Comparison of ENCODE assay signal across 14 cellular contexts in the genomic region with DNA sequence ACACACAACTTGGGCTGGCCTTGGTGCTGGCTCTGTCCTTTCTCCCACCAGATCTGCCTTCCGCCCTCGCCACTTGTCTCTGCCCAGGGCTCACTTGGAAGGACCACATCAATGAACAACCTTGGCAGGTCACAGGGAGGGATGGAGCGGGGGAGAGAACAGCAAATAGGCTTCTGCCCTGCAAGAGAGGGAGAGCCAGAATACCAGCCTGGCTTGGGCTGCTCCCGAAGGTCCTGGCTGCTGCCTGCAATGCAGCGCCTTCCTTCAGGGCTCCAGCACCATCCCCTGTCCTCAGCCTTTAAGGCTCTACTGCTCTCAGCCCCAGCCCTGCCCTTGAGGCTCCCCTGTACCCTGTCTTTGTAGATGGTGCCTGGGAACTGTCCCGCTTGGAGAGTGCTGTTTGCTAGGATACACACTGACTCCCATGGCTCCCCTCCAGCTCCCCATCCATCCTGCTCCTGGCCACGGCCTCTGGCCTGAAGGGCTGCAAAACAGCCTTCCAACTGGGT. TPM values are rescaled to one million over a fixed set of nuclear protein-coding genes. Genes with fewer than 3 reads are reported as not detected.
DNase-seq lines count a peak whose midpoint lies in the region; ATAC-seq and TF ChIP-seq lines count a peak whose summit lies in the region.
"Had no signal": no experiment of that assay in that cellular context is flagged by ENCODE, and none has a peak within 500 bp of the region (broad histone marks: within the 10 kb centered on the region; RNA-seq: fewer than 3 reads in every experiment).

No MANE protein-coding gene starts in this region.

- H2BK12ac ChIP-seq in neuronal stem cell (ENCODE audit: low read length): no peak overlapping the region

- WGBS in SK-N-SH (ENCODE audit: low lambda C conversion rate): 96% methylated on average over 5 of the region's 7 CpGs
- 47 to 60% methylated on average over 7 of the region's 7 CpGs for WGBS in heart right ventricle, 2 donors
- WGBS in neuronal stem cell (ENCODE audit: extremely low coverage in 2 of 2, insufficient read length in 2 of 2, insufficient replicate concordance in 1 of 2), 2 donors: no CpG with 5 or more reads among the region's 7 CpGs

- TF ChIP-seq EP300 in SK-N-SH (IDR thresholded peaks at IDR 0.05; ENCODE audit: borderline replicate concordance in 1 of 2, low read depth in 1 of 2, low read length in 1 of 2): no peak

- H3K4me1 ChIP-seq in SK-N-SH (ENCODE audit: control insufficient read depth in 1 of 2, insufficient read depth in 2 of 2, low read depth in 1 of 2, low read length in 1 of 2) (peaks cover 15 to 18% of the 10 kb centered on the region in 2 experiments; a peak in 3 of 4 replicates), heart right ventricle (peaks cover 10 to 40% (median 27%) of the 10 kb centered on the region in 9 donors), neuronal stem cell (ENCODE audit: control insufficient read depth in 2 of 2, insufficient read depth in 1 of 2, low read depth in 1 of 2, low read length in 2 of 2) (peaks cover 6 to 18% of the 10 kb centered on the region in 2 donors)

- no peak overlapping the region for H2BK5ac ChIP-seq in neuronal stem cell (ENCODE audit: low read length)

- peaks cover 0 to 8% of the 10 kb centered on the region in 2 experiments for H3K36me3 ChIP-seq in SK-N-SH (replicated peaks in 1 of 2; ENCODE audit: control insufficient read depth in 1 of 2, insufficient read depth in 2 of 2, low read length in 1 of 2)
- H3K36me3 ChIP-seq in heart right ventricle: no peaks in the 10 kb centered on the region
- H3K36me3 ChIP-seq in neuronal stem cell (replicated peaks in 1 of 2; ENCODE audit: control insufficient read depth in 2 of 2, insufficient read depth in 2 of 2, low read length in 2 of 2): no peaks in the 10 kb centered on the region

- no peak overlapping the region for H3K4ac ChIP-seq in neuronal stem cell (ENCODE audit: low read length)

- TF ChIP-seq CTCF in SK-N-SH (IDR thresholded peaks at IDR 0.05) (no peak), heart right ventricle (IDR thresholded peaks at IDR 0.05) (no peak)

- no peak overlapping the region for H3K4me3 ChIP-seq in SK-N-SH (ENCODE audit: low read depth in 2 of 2, low read length in 1 of 2)
- H3K4me3 ChIP-seq in heart right ventricle: no peak overlapping the region
- no peak overlapping the region for H3K4me3 ChIP-seq in neuronal stem cell (ENCODE audit: low read length in 2 of 2)

- ATAC-seq in heart right ventricle: peak; percentile 54 to 89 (median 74)
- ATAC-seq in HG03378 (IDR thresholded peaks at IDR 0.05; ENCODE audit: unreplicated experiment): no peak
- ATAC-seq in GM19463 (IDR thresholded peaks at IDR 0.05; ENCODE audit: unreplicated experiment): no peak

- no peak overlapping the region for H3K14ac ChIP-seq in neuronal stem cell (ENCODE audit: low read length)

- H3K9ac ChIP-seq in SK-N-SH (no peak overlapping the region), neuronal stem cell (ENCODE audit: low read depth, low read length, poor library complexity) (no peak overlapping the region)

- no peak overlapping the region for H3K27ac ChIP-seq in SK-N-SH (ENCODE audit: low read depth in 2 of 2, low read length in 1 of 2)
- peak overlapping the region in 8 of 10 donors; percentile 45 to 72 (median 64) for H3K27ac ChIP-seq in heart right ventricle
- H3K27ac ChIP-seq in neuronal stem cell (replicated peaks; ENCODE audit: low read length): no peak overlapping the region

- DNase-seq in ELF-1 (ENCODE audit: low read depth, low spot score): peak; percentile 32
- DNase-seq in SK-N-SH: no peak
- DNase-seq in heart right ventricle: peak; percentile 23 to 36
- no peak for DNase-seq in neuronal stem cell (ENCODE audit: low spot score)
- no peak for DNase-seq in SW480 (ENCODE audit: low spot score)
- no peak for DNase-seq in DMS79 (lab: John Stamatoyannopoulos, UW)
- DNase-seq: activated CD4-positive, alpha-beta memory T cell treated with anti-CD3 and anti-CD28 coated beads for 36 hours; activated T-cell treated with anti-CD3 and anti-CD28 coated beads, Interleukin-2, amount 50 U/mL, for 48 hours; central memory CD4-positive, alpha-beta T cell; effector memory CD4-positive, alpha-beta T cell; H7; NCI-H2081 treated with DMSO at 0.1 percent for 48 hours had no signal

- no peaks in the 10 kb centered on the region for H3K79me1 ChIP-seq in neuronal stem cell (ENCODE audit: low read depth, low read length)

- H3K79me2 ChIP-seq in SK-N-SH (ENCODE audit: insufficient read depth): no peaks in the 10 kb centered on the region; the same call in none of the 2 replicates

- H3K27me3 ChIP-seq in SK-N-SH (ENCODE audit: insufficient read depth) (no peaks in the 10 kb centered on the region), heart right ventricle (no peaks in the 10 kb centered on the region), neuronal stem cell (ENCODE audit: control insufficient read depth in 3 of 3, insufficient read depth in 3 of 3, low read depth in 1 of 3, low read length in 3 of 3) (no peaks in the 10 kb centered on the region)

- no peak overlapping the region for H4K8ac ChIP-seq in neuronal stem cell (ENCODE audit: low read depth, low read length)

- POLR2A ChIA-PET in SK-N-SH (lab: Yijun Ruan, JAX): no interaction called here

- H2BK120ac ChIP-seq in neuronal stem cell (ENCODE audit: low read depth, low read length): no peak overlapping the region

- H2BK15ac ChIP-seq in neuronal stem cell (ENCODE audit: low read length): no peak overlapping the region

- intact Hi-C loops in heart right ventricle (cut with DNase I): loop anchor here in 1 of 10 donors (5.0 kb wide), 1 partner anchor 63 kb away; no protein-coding TSS in a partner anchor

- TF ChIP-seq RAD21 in SK-N-SH (IDR thresholded peaks at IDR 0.05; ENCODE audit: low read length): no peak

- CTCF ChIA-PET in SK-N-SH (lab: Yijun Ruan, JAX): interaction anchor here (0.9 to 1.8 kb wide), 4 partner anchors 9 to 299 kb away, joined by 3 to 4 read pairs (median 4); no protein-coding TSS in a partner anchor

- no peak overlapping the region for H2AK5ac ChIP-seq in neuronal stem cell (ENCODE audit: low read depth, low read length)

- peaks cover 18% of the 10 kb centered on the region for H3F3A ChIP-seq in SK-N-SH (replicated peaks; ENCODE audit: insufficient read depth)

- no peaks in the 10 kb centered on the region for H3K9me2 ChIP-seq in SK-N-SH

- no peaks in the 10 kb centered on the region for H4K20me1 ChIP-seq in SK-N-SH (ENCODE audit: insufficient read depth)

- H3K4me2 ChIP-seq in SK-N-SH (no peak overlapping the region), neuronal stem cell (ENCODE audit: insufficient read depth, low read length, poor library complexity, severe bottlenecking) (no peak overlapping the region)

- no peak overlapping the region for H3K23ac ChIP-seq in neuronal stem cell (ENCODE audit: low read depth, low read length, poor library complexity)

- H2AFZ ChIP-seq in SK-N-SH (ENCODE audit: low read depth): no peak overlapping the region
- no peak overlapping the region for H2AFZ ChIP-seq in neuronal stem cell (ENCODE audit: low read length)

- peak overlapping the region; percentile 11 for H3K18ac ChIP-seq in neuronal stem cell (ENCODE audit: low read length)

- H3K9me3 ChIP-seq in SK-N-SH: no peaks in the 10 kb centered on the region
- H3K9me3 ChIP-seq in heart right ventricle: no peaks in the 10 kb centered on the region
- no peaks in the 10 kb centered on the region for H3K9me3 ChIP-seq in neuronal stem cell (replicated peaks in 1 of 2; ENCODE audit: control insufficient read depth in 2 of 2, insufficient read depth in 1 of 2, low read depth in 1 of 2, low read length in 2 of 2)

- H4K91ac ChIP-seq in neuronal stem cell (ENCODE audit: low read depth, low read length, poor library complexity): no peak overlapping the region

TF ChIP-seq in SK-N-SH, 30 proteins besides CTCF, POLR2A, EP300 and RAD21 (continues in another document):
- TF ChIP-seq TAF1 (IDR thresholded peaks at IDR 0.05; ENCODE audit: borderline replicate concordance, low read depth, low read length): no peak
- TF ChIP-seq FOXM1 (IDR thresholded peaks at IDR 0.05; ENCODE audit: low read depth): no peak
- TF ChIP-seq, protein P1, sequence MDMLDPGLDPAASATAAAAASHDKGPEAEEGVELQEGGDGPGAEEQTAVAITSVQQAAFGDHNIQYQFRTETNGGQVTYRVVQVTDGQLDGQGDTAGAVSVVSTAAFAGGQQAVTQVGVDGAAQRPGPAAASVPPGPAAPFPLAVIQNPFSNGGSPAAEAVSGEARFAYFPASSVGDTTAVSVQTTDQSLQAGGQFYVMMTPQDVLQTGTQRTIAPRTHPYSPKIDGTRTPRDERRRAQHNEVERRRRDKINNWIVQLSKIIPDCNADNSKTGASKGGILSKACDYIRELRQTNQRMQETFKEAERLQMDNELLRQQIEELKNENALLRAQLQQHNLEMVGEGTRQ (IDR thresholded peaks at IDR 0.05; ENCODE audit: borderline replicate concordance, low read depth, low read length): no peak

RNA-seq across cellular contexts. Expression of a gene that starts 43.8 kb away (rescaled TPM):
- polyA plus RNA-seq in SK-N-SH (2012; rRNA removed): 6.2 and 6.4 TPM in 2 replicates
- polyA plus RNA-seq in SK-N-SH (2012; cell fraction: cytosol; rRNA removed): 6.9 and 7.3 TPM in 2 replicates
- 5.7 and 9.3 TPM in 2 replicates for polyA plus RNA-seq in SK-N-SH (2012; cell fraction: nucleus; rRNA removed)
- 1 to 10 TPM; 3.8 to 7.5 (median 5.4) TPM for total RNA-seq in heart right ventricle
- 1 to 10 TPM; 2.6 to 4.5 TPM for polyA plus RNA-seq in heart right ventricle
- polyA plus RNA-seq in neuronal stem cell (2013, experiment 1 of 2): 1.8 TPM
- polyA plus RNA-seq in neuronal stem cell (2013, experiment 2 of 2): 1.8 TPM

Comparison
In these comparisons a context has a peak if more than half of its experiments do, and no peak if none do; other contexts are left out.
1. DNase-seq: peak in ELF-1 (single experiment) and heart right ventricle (2 of 2); none in SK-N-SH (single experiment), neuronal stem cell (single experiment), SW480 (single experiment) and DMS79 (single experiment).
2. H3K27ac ChIP-seq: peak in heart right ventricle (8 of 10); none in SK-N-SH (0 of 2) and neuronal stem cell (single experiment).
3. ATAC-seq: peak in heart right ventricle (8 of 8); none in HG03378 (single experiment) and GM19463 (single experiment).